2 cellular contexts compared by ENCODE assay signal in the genomic region with DNA sequence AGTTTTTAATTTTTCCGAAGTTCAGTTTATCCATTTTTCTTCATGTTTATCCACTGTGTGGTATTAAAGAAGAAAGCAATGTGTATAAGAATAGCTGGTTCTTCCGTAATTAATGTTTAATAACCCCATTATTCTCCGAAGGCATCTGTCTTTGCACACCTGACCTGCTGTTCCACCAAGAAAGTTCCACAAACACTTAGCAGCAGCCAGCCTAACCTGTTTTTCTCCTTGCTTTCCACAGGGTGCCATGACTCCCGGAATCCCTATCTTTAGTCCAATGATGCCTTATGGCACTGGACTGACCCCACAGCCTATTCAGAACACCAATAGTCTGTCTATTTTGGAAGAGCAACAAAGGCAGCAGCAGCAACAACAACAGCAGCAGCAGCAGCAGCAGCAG.
TF ChIP-seq lines count a peak whose summit lies in the region.

No MANE protein-coding gene starts in this region.

TF ChIP-seq in IMR-90, 13 proteins besides CTCF, POLR2A, EP300 and RAD21:
- TF ChIP-seq, protein P1, sequence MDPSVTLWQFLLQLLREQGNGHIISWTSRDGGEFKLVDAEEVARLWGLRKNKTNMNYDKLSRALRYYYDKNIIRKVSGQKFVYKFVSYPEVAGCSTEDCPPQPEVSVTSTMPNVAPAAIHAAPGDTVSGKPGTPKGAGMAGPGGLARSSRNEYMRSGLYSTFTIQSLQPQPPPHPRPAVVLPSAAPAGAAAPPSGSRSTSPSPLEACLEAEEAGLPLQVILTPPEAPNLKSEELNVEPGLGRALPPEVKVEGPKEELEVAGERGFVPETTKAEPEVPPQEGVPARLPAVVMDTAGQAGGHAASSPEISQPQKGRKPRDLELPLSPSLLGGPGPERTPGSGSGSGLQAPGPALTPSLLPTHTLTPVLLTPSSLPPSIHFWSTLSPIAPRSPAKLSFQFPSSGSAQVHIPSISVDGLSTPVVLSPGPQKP (IDR thresholded peaks at IDR 0.05; ENCODE audit: borderline replicate concordance, low read depth, low read length), result no peak
- TF ChIP-seq RCOR1 (IDR thresholded peaks at IDR 0.05; ENCODE audit: insufficient replicate concordance, low read length) (no peak), CEBPB (IDR thresholded peaks at IDR 0.05; ENCODE audit: low read depth, low read length) (no peak), NFE2L2 (IDR thresholded peaks at IDR 0.05; ENCODE audit: low read depth, low read length) (no peak), MAZ (IDR thresholded peaks at IDR 0.05; ENCODE audit: borderline replicate concordance, low read depth, low read length) (no peak), SMC3 (IDR thresholded peaks at IDR 0.05; ENCODE audit: low read depth, low read length) (no peak), RFX5 (IDR thresholded peaks at IDR 0.05; ENCODE audit: low read depth, low read length) (no peak), FOS (IDR thresholded peaks at IDR 0.05; ENCODE audit: low read depth, low read length) (no peak), MAFK (IDR thresholded peaks at IDR 0.05; ENCODE audit: low read depth, low read length) (no peak), MXI1 (IDR thresholded peaks at IDR 0.05; ENCODE audit: borderline replicate concordance, low read depth, low read length) (no peak), BHLHE40 (IDR thresholded peaks at IDR 0.05; ENCODE audit: low read depth, low read length) (no peak), CHD1 (IDR thresholded peaks at IDR 0.05; ENCODE audit: low read depth, low read length) (no peak)
- TF ChIP-seq, protein P2, sequence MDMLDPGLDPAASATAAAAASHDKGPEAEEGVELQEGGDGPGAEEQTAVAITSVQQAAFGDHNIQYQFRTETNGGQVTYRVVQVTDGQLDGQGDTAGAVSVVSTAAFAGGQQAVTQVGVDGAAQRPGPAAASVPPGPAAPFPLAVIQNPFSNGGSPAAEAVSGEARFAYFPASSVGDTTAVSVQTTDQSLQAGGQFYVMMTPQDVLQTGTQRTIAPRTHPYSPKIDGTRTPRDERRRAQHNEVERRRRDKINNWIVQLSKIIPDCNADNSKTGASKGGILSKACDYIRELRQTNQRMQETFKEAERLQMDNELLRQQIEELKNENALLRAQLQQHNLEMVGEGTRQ (IDR thresholded peaks at IDR 0.05; ENCODE audit: low read depth, low read length), result no peak

TF ChIP-seq in WTC11, 78 proteins besides CTCF, POLR2A, EP300 and RAD21:
- TF ChIP-seq, protein P3, sequence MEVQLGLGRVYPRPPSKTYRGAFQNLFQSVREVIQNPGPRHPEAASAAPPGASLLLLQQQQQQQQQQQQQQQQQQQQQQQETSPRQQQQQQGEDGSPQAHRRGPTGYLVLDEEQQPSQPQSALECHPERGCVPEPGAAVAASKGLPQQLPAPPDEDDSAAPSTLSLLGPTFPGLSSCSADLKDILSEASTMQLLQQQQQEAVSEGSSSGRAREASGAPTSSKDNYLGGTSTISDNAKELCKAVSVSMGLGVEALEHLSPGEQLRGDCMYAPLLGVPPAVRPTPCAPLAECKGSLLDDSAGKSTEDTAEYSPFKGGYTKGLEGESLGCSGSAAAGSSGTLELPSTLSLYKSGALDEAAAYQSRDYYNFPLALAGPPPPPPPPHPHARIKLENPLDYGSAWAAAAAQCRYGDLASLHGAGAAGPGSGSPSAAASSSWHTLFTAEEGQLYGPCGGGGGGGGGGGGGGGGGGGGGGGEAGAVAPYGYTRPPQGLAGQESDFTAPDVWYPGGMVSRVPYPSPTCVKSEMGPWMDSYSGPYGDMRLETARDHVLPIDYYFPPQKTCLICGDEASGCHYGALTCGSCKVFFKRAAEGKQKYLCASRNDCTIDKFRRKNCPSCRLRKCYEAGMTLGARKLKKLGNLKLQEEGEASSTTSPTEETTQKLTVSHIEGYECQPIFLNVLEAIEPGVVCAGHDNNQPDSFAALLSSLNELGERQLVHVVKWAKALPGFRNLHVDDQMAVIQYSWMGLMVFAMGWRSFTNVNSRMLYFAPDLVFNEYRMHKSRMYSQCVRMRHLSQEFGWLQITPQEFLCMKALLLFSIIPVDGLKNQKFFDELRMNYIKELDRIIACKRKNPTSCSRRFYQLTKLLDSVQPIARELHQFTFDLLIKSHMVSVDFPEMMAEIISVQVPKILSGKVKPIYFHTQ (CRISPR knock-in tag; IDR thresholded peaks at IDR 0.05), result no peak
- TF ChIP-seq GTF2I (CRISPR knock-in tag; conservative IDR thresholded peaks at IDR 0.05) (no peak), ELF4 (CRISPR knock-in tag; IDR thresholded peaks at IDR 0.05; ENCODE audit: low read depth) (no peak), ZNF138 (CRISPR knock-in tag; conservative IDR thresholded peaks at IDR 0.05) (no peak)
